20 cellular contexts compared by ENCODE assay signal in the genomic region with DNA sequence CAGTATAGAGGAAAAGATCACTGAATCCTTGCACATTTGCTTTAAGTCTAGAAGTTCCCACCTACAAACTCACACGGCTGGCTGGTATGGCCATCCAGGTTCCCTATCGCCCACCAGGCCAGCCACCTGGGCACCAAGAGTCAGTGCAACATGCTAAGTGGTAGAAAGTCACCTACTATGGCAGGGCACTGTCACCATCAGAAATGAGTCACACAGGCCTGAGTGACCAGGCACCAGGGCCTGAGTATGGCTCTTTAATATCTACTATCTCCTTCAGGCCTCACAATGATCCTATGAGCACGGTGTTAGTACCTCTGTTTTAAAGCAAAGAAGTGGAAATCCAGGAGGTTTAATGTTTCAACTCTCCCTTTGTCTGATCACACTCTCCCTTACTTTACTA.
DNase-seq lines count a peak whose midpoint lies in the region; ATAC-seq and TF ChIP-seq lines count a peak whose summit lies in the region.
"Had no signal": no experiment of that assay in that cellular context is flagged by ENCODE, and none has a peak within 500 bp of the region (broad histone marks: within the 10 kb centered on the region; RNA-seq: fewer than 3 reads in every experiment).

No MANE protein-coding gene starts in this region.

- no peaks in the 10 kb centered on the region for H3K27me3 Mint-ChIP-seq in neural crest cell (ENCODE audit: low read depth)
- no peaks in the 10 kb centered on the region for H3K27me3 Mint-ChIP-seq in type B pancreatic cell

- H3K36me3 ChIP-seq in PC-9 (ENCODE audit: low read depth), result no peaks in the 10 kb centered on the region

- BruUV-seq in PC-9 (replicated peaks; lab: Mats Ljungman, UMichigan), result no TSS peak

- DNase-seq in PC-9 (no peak), dorsolateral prefrontal cortex (peak in 1 of 10 donors; percentile 20), neural crest cell (ENCODE audit: low read depth, low spot score) (no peak), type B pancreatic cell (ENCODE audit: extremely low spot score, unreplicated experiment) (no peak), NCI-H187 treated with DMSO at 0.1 percent for 48 hours (lab: John Stamatoyannopoulos, UW) (no peak), NCI-H345 (lab: John Stamatoyannopoulos, UW) (no peak), right cardiac atrium (no peak)
- DNase-seq: Calu3, DMS79 treated with DMSO at 0.1 percent for 48 hours, GF-D8, Karpas-422, NCI-H1092, NCI-H1417 treated with DMSO at 0.1 percent for 48 hours, NCI-H1930, NCI-H526 treated with DMSO at 0.1 percent for 48 hours, SHP77 had no signal

- 95% methylated on average over 3 of the region's 3 CpGs for WGBS in right cardiac atrium

- H3K4me2 ChIP-seq in PC-9, result peak overlapping the region; percentile 23; the same call in 1 of the 2 replicates

- TF ChIP-seq CTCF in PC-9 (conservative IDR thresholded peaks at IDR 0.05), result no peak
- no peak for TF ChIP-seq CTCF in dorsolateral prefrontal cortex (IDR thresholded peaks at IDR 0.05 in 54 of 56, conservative IDR thresholded peaks at IDR 0.05 in 2 of 56; ENCODE audit: low read depth in 1 of 56, partially characterized antibody in 56 of 56)
- TF ChIP-seq CTCF in neural crest cell (conservative IDR thresholded peaks at IDR 0.05), result no peak
- no peak for TF ChIP-seq CTCF in type B pancreatic cell (conservative IDR thresholded peaks at IDR 0.05)

- H3K27ac ChIP-seq in PC-9 (0 out of 2 replicates have a peak overlapping the region, but pooled peaks have one; percentile 18), dorsolateral prefrontal cortex (peak overlapping the region in 33 of 59 donors; percentile 0 to 73 (median 37)), right cardiac atrium (ENCODE audit: low read length) (no peak overlapping the region)
- H3K27ac ChIP-seq: RWPE1 had no signal

- no peaks in the 10 kb centered on the region for H3K79me2 ChIP-seq in PC-9 (ENCODE audit: low read depth)

- POLR2A ChIA-PET in PC-9 (lab: Charles Lee; ENCODE audit: unreplicated experiment), result interaction anchor here (0.6 kb wide), 1 partner anchor 92 kb away, joined by 10 read pairs; no protein-coding TSS in a partner anchor

- no peak overlapping the region for H2AFZ ChIP-seq in PC-9

- H3K4me1 Mint-ChIP-seq in neural crest cell, result peaks cover 11% of the 10 kb centered on the region
- peaks cover 5% of the 10 kb centered on the region for H3K4me1 Mint-ChIP-seq in type B pancreatic cell (ENCODE audit: unreplicated experiment)
- H3K4me1 Mint-ChIP-seq: CD14-positive monocyte had no signal

- intact Hi-C loops in PC-9 (cut with micrococcal nuclease; ENCODE audit: unreplicated experiment), result no loop called here
- intact Hi-C loops in dorsolateral prefrontal cortex (cut with DNase I), result no loop called here
- intact Hi-C loops in right cardiac atrium (cut with DNase I), result no loop called here

- H3K9me3 ChIP-seq in PC-9 (ENCODE audit: insufficient read depth, low read depth) (no peaks in the 10 kb centered on the region), right cardiac atrium (ENCODE audit: control insufficient read depth, low read length) (no peaks in the 10 kb centered on the region)

- H4K20me1 ChIP-seq in PC-9 (ENCODE audit: insufficient read depth), result 0 out of 2 replicates have a peak, but pooled peaks cover 4% of the 10 kb centered on the region

- H3K27ac Mint-ChIP-seq in neural crest cell (ENCODE audit: unreplicated experiment) (peak overlapping the region; percentile 69), type B pancreatic cell (peak overlapping the region; percentile 3)

- H3K36me3 Mint-ChIP-seq in neural crest cell (ENCODE audit: low read depth) (peaks cover 29% of the 10 kb centered on the region), type B pancreatic cell (peaks cover 39% of the 10 kb centered on the region)

- H3F3A ChIP-seq in PC-9 (ENCODE audit: insufficient read depth, low read depth), result no peaks in the 10 kb centered on the region

- no peak for ATAC-seq in right cardiac atrium
- ATAC-seq: HepG2, Panc1 had no signal

- H3K4me3 Mint-ChIP-seq in neural crest cell, result no peak overlapping the region
- no peak overlapping the region for H3K4me3 Mint-ChIP-seq in type B pancreatic cell
- H3K4me3 Mint-ChIP-seq: CD14-positive monocyte had no signal

- no peaks in the 10 kb centered on the region for H3K9me2 ChIP-seq in PC-9 (ENCODE audit: insufficient read depth)

- H3K4me1 ChIP-seq in PC-9 (replicated peaks; ENCODE audit: insufficient read depth), result peaks cover 11% of the 10 kb centered on the region
- H3K4me1 ChIP-seq in right cardiac atrium (ENCODE audit: control insufficient read depth, insufficient read depth, low read length), result no peaks in the 10 kb centered on the region

- no peaks in the 10 kb centered on the region for H3K9me3 Mint-ChIP-seq in neural crest cell
- H3K9me3 Mint-ChIP-seq in type B pancreatic cell, result no peaks in the 10 kb centered on the region

- H3K4me3 ChIP-seq in PC-9 (no peak overlapping the region), dorsolateral prefrontal cortex (no peak overlapping the region), right cardiac atrium (ENCODE audit: low read length) (no peak overlapping the region)

- CTCF ChIA-PET in PC-9 (lab: Charles Lee), result no interaction called here

- no peaks in the 10 kb centered on the region for H3K27me3 ChIP-seq in PC-9 (ENCODE audit: insufficient read depth, low read depth)
- no peaks in the 10 kb centered on the region for H3K27me3 ChIP-seq in dorsolateral prefrontal cortex
- no peaks in the 10 kb centered on the region for H3K27me3 ChIP-seq in right cardiac atrium (ENCODE audit: control insufficient read depth, insufficient read depth)
